ENCODE assay signal across 2 cellular contexts in the genomic region with DNA sequence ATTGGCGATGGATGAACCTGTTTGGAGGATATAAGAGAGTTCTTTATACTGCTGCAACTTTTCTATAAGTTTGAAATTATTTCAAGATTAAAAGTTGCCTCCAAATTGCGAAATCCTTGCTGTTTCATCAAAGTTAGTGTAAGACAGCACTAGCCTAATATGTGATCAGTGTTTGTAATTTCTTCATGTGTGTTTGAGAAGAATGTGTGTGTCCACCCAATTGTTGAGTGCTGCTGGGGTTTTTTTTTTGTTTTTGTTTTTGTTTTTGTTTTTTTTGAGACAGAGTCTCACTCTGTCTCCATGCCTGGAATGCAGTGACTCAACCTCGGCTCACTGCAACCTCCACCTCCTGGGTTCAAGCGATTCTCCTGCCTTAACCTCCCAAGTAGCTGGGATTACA.
A peak's percentile ranks its signal among the peaks of the same experiment; 100 is the strongest.
TF ChIP-seq lines count a peak whose summit lies in the region.

No MANE protein-coding gene starts in this region.

TF ChIP-seq in IMR-90, 13 proteins besides CTCF, POLR2A, EP300 and RAD21:
- TF ChIP-seq MXI1 (IDR thresholded peaks at IDR 0.05; ENCODE audit: borderline replicate concordance, low read depth, low read length): no peak
- TF ChIP-seq FOS (IDR thresholded peaks at IDR 0.05; ENCODE audit: low read depth, low read length): no peak; the same call in 1 of the 2 replicates
- peak; percentile 97 for TF ChIP-seq CEBPB (IDR thresholded peaks at IDR 0.05; ENCODE audit: low read depth, low read length)
TF ChIP-seq in IMR-90: peak in this region for 1.

TF ChIP-seq in K562, 482 proteins besides CTCF, POLR2A, EP300 and RAD21:
- TF ChIP-seq CEBPB (tag; IDR thresholded peaks at IDR 0.05) (peak; percentile 52; the same call in 1 of the 2 replicates), CEBPG (CRISPR knock-in tag; IDR thresholded peaks at IDR 0.05) (no peak), CEBPG (tag; conservative IDR thresholded peaks at IDR 0.05 in 1 of 2, IDR thresholded peaks at IDR 0.05 in 1 of 2) (peak in 1 of 2 experiments; percentile 31; a peak in 1 of 4 replicates), TGIF2 (CRISPR knock-in tag; IDR thresholded peaks at IDR 0.05) (no peak)
TF ChIP-seq in K562: peak in this region for 2.
